Comparison of ENCODE assay signal across 21 cellular contexts in genomic region chr11:7552666-7553065, GRCh38. TPM values are rescaled to one million over a fixed set of nuclear protein-coding genes. Genes with fewer than 3 reads are reported as not detected.
A peak's percentile ranks its signal among the peaks of the same experiment; 100 is the strongest.
DNase-seq lines count a peak whose midpoint lies in the region; ATAC-seq and TF ChIP-seq lines count a peak whose summit lies in the region.
"Had no signal": no experiment of that assay in that cellular context is flagged by ENCODE, and none has a peak within 500 bp of the region (broad histone marks: within the 10 kb centered on the region; RNA-seq: fewer than 3 reads in every experiment).

No MANE protein-coding gene starts in this region.

- H3K36me3 ChIP-seq in endodermal cell (ENCODE audit: control insufficient read depth, insufficient read depth, low read length) = peaks cover 37% of the 10 kb centered on the region
- no peaks in the 10 kb centered on the region for H3K36me3 ChIP-seq in gastrocnemius medialis

- 95 to 96% methylated on average over 4 of the region's 4 CpGs for WGBS in endodermal cell (ENCODE audit: insufficient coverage in 1 of 2, insufficient read length in 1 of 2), 2 experiments

- in situ Hi-C loops in gastrocnemius medialis (cut with MboI; ENCODE audit: low sequenced_read_pairs in 4 of 4) (no loop called here), GM13976 (cut with MboI; ENCODE audit: low sequenced_read_pairs, unreplicated experiment) (no loop called here)

- H3K9me3 Mint-ChIP-seq in endodermal cell (no peaks in the 10 kb centered on the region), mesothelial cell of epicardium (peaks cover 9% of the 10 kb centered on the region), MCF 10A (ENCODE audit: unreplicated experiment) (no peaks in the 10 kb centered on the region)
- H3K9me3 Mint-ChIP-seq: CD4-positive, CD25-positive, alpha-beta regulatory T cell; CD8-positive, alpha-beta T cell; GM23338; H9 had no signal

- H3K27ac ChIP-seq in endodermal cell (ENCODE audit: low read depth, low read length) (no peak overlapping the region), gastrocnemius medialis (peak overlapping the region; percentile 47 to 89 (median 80))
- H3K27ac ChIP-seq: BLaER1, C4-2B had no signal

- CTCF ChIA-PET in MCF 10A (lab: Yijun Ruan, JAX) = interaction anchor here (1.0 to 1.6 kb wide), 7 partner anchors 17 to 455 kb away, joined by 3 to 13 read pairs (median 5); no protein-coding TSS in a partner anchor

- no peak overlapping the region for H3K9ac ChIP-seq in endodermal cell (ENCODE audit: extremely low read depth, low read length, poor library complexity, severe bottlenecking)
- H3K9ac ChIP-seq: BLaER1 had no signal

- intact Hi-C loops in gastrocnemius medialis (cut with DNase I; ENCODE audit: low total_unique reads) (no loop called here), MCF 10A (cut with micrococcal nuclease) (no loop called here)

- H3K4me3 Mint-ChIP-seq in T-helper 17 cell = no peak overlapping the region
- no peak overlapping the region for H3K4me3 Mint-ChIP-seq in endodermal cell
- no peak overlapping the region for H3K4me3 Mint-ChIP-seq in mesothelial cell of epicardium
- no peak overlapping the region for H3K4me3 Mint-ChIP-seq in MCF 10A (ENCODE audit: unreplicated experiment)
- H3K4me3 Mint-ChIP-seq: B cell; CD4-positive, CD25-positive, alpha-beta regulatory T cell; CD8-positive, alpha-beta T cell; GM23338; H9 had no signal

- no peak for TF ChIP-seq POLR2A in gastrocnemius medialis (IDR thresholded peaks at IDR 0.05)

- no peaks in the 10 kb centered on the region for H3K27me3 ChIP-seq in endodermal cell (ENCODE audit: control insufficient read depth, insufficient read depth, low read length, poor library complexity, severe bottlenecking)
- H3K27me3 ChIP-seq in gastrocnemius medialis = no peaks in the 10 kb centered on the region
- H3K27me3 ChIP-seq: BLaER1 had no signal

- no peaks in the 10 kb centered on the region for H3K4me1 ChIP-seq in endodermal cell (ENCODE audit: control insufficient read depth, insufficient read depth, low read length)
- H3K4me1 ChIP-seq in gastrocnemius medialis = peaks cover 50 to 70% of the 10 kb centered on the region in 2 donors
- H3K4me1 ChIP-seq: BLaER1 had no signal

- no peak for ATAC-seq in T-helper 17 cell
- no peak for ATAC-seq in gastrocnemius medialis
- ATAC-seq: CD8-positive, alpha-beta T cell; GM12878; GM23338; HCT116 had no signal

- H3K4me3 ChIP-seq in endodermal cell (ENCODE audit: low read length) (no peak overlapping the region), gastrocnemius medialis (no peak overlapping the region)
- H3K4me3 ChIP-seq: BLaER1, GM12878, GM23338 had no signal

- TF ChIP-seq CTCF in endodermal cell (conservative IDR thresholded peaks at IDR 0.05) = no peak
- TF ChIP-seq CTCF in mesothelial cell of epicardium (IDR thresholded peaks at IDR 0.05; ENCODE audit: unreplicated experiment) = no peak
- no peak for TF ChIP-seq CTCF in gastrocnemius medialis (IDR thresholded peaks at IDR 0.05 in 4 of 5, conservative IDR thresholded peaks at IDR 0.05 in 1 of 5)
- no peak for TF ChIP-seq CTCF in MCF 10A (IDR thresholded peaks at IDR 0.05; ENCODE audit: unreplicated experiment)
- TF ChIP-seq CTCF in GM13976 (IDR thresholded peaks at IDR 0.05; ENCODE audit: borderline replicate concordance, control extremely low read depth, extremely low read depth, insufficient read depth, missing control alignments) = no peak

- H3K27me3 Mint-ChIP-seq in T-helper 17 cell (no peaks in the 10 kb centered on the region), endodermal cell (ENCODE audit: insufficient read depth) (no peaks in the 10 kb centered on the region), mesothelial cell of epicardium (ENCODE audit: low read depth) (no peaks in the 10 kb centered on the region), MCF 10A (ENCODE audit: insufficient read depth, unreplicated experiment) (no peaks in the 10 kb centered on the region)
- H3K27me3 Mint-ChIP-seq: B cell; CD4-positive, CD25-positive, alpha-beta regulatory T cell had no signal

- no peaks in the 10 kb centered on the region for H3K9me3 ChIP-seq in T-helper 17 cell (ENCODE audit: control insufficient read depth, low read length, poor library complexity, severe bottlenecking)
- no peaks in the 10 kb centered on the region for H3K9me3 ChIP-seq in endodermal cell (ENCODE audit: control insufficient read depth, low read length)
- no peaks in the 10 kb centered on the region for H3K9me3 ChIP-seq in gastrocnemius medialis
- H3K9me3 ChIP-seq: BLaER1 had no signal

- H3K27ac Mint-ChIP-seq in T-helper 17 cell (peak overlapping the region; percentile 24), endodermal cell (no peak overlapping the region), mesothelial cell of epicardium (peak overlapping the region; percentile 28), MCF 10A (ENCODE audit: low read depth, unreplicated experiment) (no peak overlapping the region)
- H3K27ac Mint-ChIP-seq: B cell; CD4-positive, CD25-positive, alpha-beta regulatory T cell; CD8-positive, alpha-beta T cell; GM23338 had no signal

- H3K4me1 Mint-ChIP-seq in T-helper 17 cell (peaks cover 29% of the 10 kb centered on the region), endodermal cell (peaks cover 24% of the 10 kb centered on the region), mesothelial cell of epicardium (peaks cover 46% of the 10 kb centered on the region), MCF 10A (ENCODE audit: insufficient read depth, unreplicated experiment) (peaks cover 18% of the 10 kb centered on the region)

- POLR2A ChIA-PET in MCF 10A (lab: Yijun Ruan, JAX) = interaction anchor here (0.7 to 1.2 kb wide), 2 partner anchors 8 to 35 kb away, joined by 3 read pairs; no protein-coding TSS in a partner anchor

- no TSS peak for BruUV-seq in MCF 10A (replicated peaks; lab: Mats Ljungman, UMichigan)

- H3K36me3 Mint-ChIP-seq in T-helper 17 cell (ENCODE audit: low read depth) = peaks cover 6% of the 10 kb centered on the region
- H3K36me3 Mint-ChIP-seq in endodermal cell (ENCODE audit: low read depth) = peaks cover 11% of the 10 kb centered on the region
- peaks cover 14% of the 10 kb centered on the region for H3K36me3 Mint-ChIP-seq in mesothelial cell of epicardium
- no peaks in the 10 kb centered on the region for H3K36me3 Mint-ChIP-seq in MCF 10A (ENCODE audit: insufficient read depth, unreplicated experiment)

- DNase-seq in T-helper 17 cell = no peak
- peak; percentile 22 for DNase-seq in endodermal cell
- no peak for DNase-seq in mesothelial cell of epicardium (ENCODE audit: low spot score in 2 of 2, unreplicated experiment in 2 of 2)
- no peak for DNase-seq in gastrocnemius medialis
- DNase-seq in MCF 10A (ENCODE audit: unreplicated experiment) = no peak
- no peak for DNase-seq in HK-2 (ENCODE audit: unreplicated experiment)
- DNase-seq in Ammon's horn (ENCODE audit: low spot score) = no peak
- no peak for DNase-seq in GM13976 (ENCODE audit: low spot score)
- DNase-seq: CD4-positive, CD25-positive, alpha-beta regulatory T cell; CD8-positive, alpha-beta T cell; DMS 273 treated with DMSO at 0.1 percent for 48 hours; DMS79; EL; GDM1; H9 had no signal

RNA-seq across cellular contexts. Expression of gene PPFIBP2, which starts 38.9 kb away (rescaled TPM):
- total RNA-seq in T-helper 17 cell (10 to 100 TPM; 26.2 to 40.6 TPM), endodermal cell (100 to 1,000 TPM; 149 to 195 TPM), mesothelial cell of epicardium (65.8 to 73.8 TPM (median 69.1 TPM) in 3 replicates), gastrocnemius medialis (10 to 100 TPM; 10.5 to 33.5 (median 25.4) TPM), MCF 10A (2022) (3.5 and 4.3 TPM in 2 replicates)
- 23.6 TPM for polyA plus RNA-seq in endodermal cell (2013, experiment 1 of 2)
- polyA plus RNA-seq in endodermal cell (2013, experiment 2 of 2) = 16.9 TPM

Comparison
In these comparisons a context has a peak if more than half of its experiments do, and no peak if none do; other contexts are left out.
1. H3K27ac Mint-ChIP-seq: peak in T-helper 17 cell (single experiment) and mesothelial cell of epicardium (single experiment); none in endodermal cell (single experiment) and MCF 10A (single experiment).